ENCODE assay signal across 1 cellular context in genomic region chr12:111590552-111590951, GRCh38.
TF ChIP-seq lines count a peak whose summit lies in the region.

No MANE protein-coding gene starts in this region.

TF ChIP-seq in HEK293, 187 proteins besides CTCF, POLR2A, EP300 and RAD21 (continued from another document):
- no peak for TF ChIP-seq MYNN (tag by site-specific recombination; IDR thresholded peaks at IDR 0.05; ENCODE audit: borderline replicate concordance)
- TF ChIP-seq ZNF37A (tag by site-specific recombination; IDR thresholded peaks at IDR 0.05): no peak
- peak; percentile 74; the same call in 1 of the 2 replicates for TF ChIP-seq SCRT1 (tag by site-specific recombination; IDR thresholded peaks at IDR 0.05; ENCODE audit: borderline replicate concordance)
- peak; percentile 85 for TF ChIP-seq SCRT2 (tag by site-specific recombination; IDR thresholded peaks at IDR 0.05)
